11 cellular contexts compared by ENCODE assay signal in genomic region chr1:201708085-201708512, GRCh38.
DNase-seq lines count a peak whose midpoint lies in the region; ATAC-seq and TF ChIP-seq lines count a peak whose summit lies in the region.
"Had no signal": no experiment of that assay in that cellular context is flagged by ENCODE, and none has a peak within 500 bp of the region (broad histone marks: within the 10 kb centered on the region; RNA-seq: fewer than 3 reads in every experiment).

No MANE protein-coding gene starts in this region.

- H4K20me1 ChIP-seq in fibroblast of lung (ENCODE audit: control insufficient read depth, extremely low read depth, insufficient read depth, low read length): no peaks in the 10 kb centered on the region

- no peaks in the 10 kb centered on the region for H3K27me3 ChIP-seq in fibroblast of lung (ENCODE audit: control insufficient read depth, insufficient read depth, low read length)
- H3K27me3 ChIP-seq: cardiac muscle cell, neutrophil had no signal

- peaks cover 0 to 5% (median 3%) of the 10 kb centered on the region in 3 donors for H3K27me3 Mint-ChIP-seq in immature natural killer cell (ENCODE audit: low read depth in 3 of 3)
- H3K27me3 Mint-ChIP-seq in activated CD8-positive, alpha-beta T cell treated with anti-CD3 and anti-CD28 coated beads, Interleukin-2, amount 10 ng/mL, durations not matched to agents 7 days and 5 days (ENCODE audit: low read depth): no peaks in the 10 kb centered on the region
- H3K27me3 Mint-ChIP-seq: CD4-positive, CD25-positive, alpha-beta regulatory T cell had no signal

- H3K4me2 ChIP-seq in fibroblast of lung (ENCODE audit: extremely low read depth, insufficient read depth, low read length): no peak overlapping the region

- H3K4me3 Mint-ChIP-seq in immature natural killer cell: no peak overlapping the region
- H3K4me3 Mint-ChIP-seq in activated CD8-positive, alpha-beta T cell treated with anti-CD3 and anti-CD28 coated beads, Interleukin-2, amount 10 ng/mL, durations not matched to agents 7 days and 5 days: no peak overlapping the region
- H3K4me3 Mint-ChIP-seq: CD4-positive, CD25-positive, alpha-beta regulatory T cell had no signal

- peak overlapping the region; percentile 17 for H3K9ac ChIP-seq in fibroblast of lung (ENCODE audit: insufficient read depth, low read length)

- ATAC-seq in GM19023 (IDR thresholded peaks at IDR 0.05; ENCODE audit: unreplicated experiment): no peak
- no peak for ATAC-seq in activated CD8-positive, alpha-beta T cell treated with anti-CD3 and anti-CD28 coated beads, Interleukin-2, amount 10 ng/mL, durations not matched to agents 7 days and 5 days

- H3K36me3 Mint-ChIP-seq in immature natural killer cell: no peaks in the 10 kb centered on the region
- H3K36me3 Mint-ChIP-seq in activated CD8-positive, alpha-beta T cell treated with anti-CD3 and anti-CD28 coated beads, Interleukin-2, amount 10 ng/mL, durations not matched to agents 7 days and 5 days (ENCODE audit: low read depth): no peaks in the 10 kb centered on the region
- H3K36me3 Mint-ChIP-seq: CD4-positive, CD25-positive, alpha-beta regulatory T cell had no signal

- peak overlapping the region; percentile 51 for H3K27ac ChIP-seq in fibroblast of lung (ENCODE audit: insufficient read depth, low read length)
- H3K27ac ChIP-seq: cardiac muscle cell, neutrophil had no signal

- POLR2A ChIA-PET in activated CD8-positive, alpha-beta T cell treated with anti-CD3 and anti-CD28 coated beads, Interleukin-2, amount 10 ng/mL, durations not matched to agents 7 days and 5 days (lab: Charles Lee): interaction anchor here (0.6 kb wide), 1 partner anchor 21 kb away, joined by 3 read pairs; no protein-coding TSS in a partner anchor

- H3K79me2 ChIP-seq in fibroblast of lung (ENCODE audit: control insufficient read depth, insufficient read depth, low read length): peaks cover 92% of the 10 kb centered on the region

- H3K4me3 ChIP-seq in fibroblast of lung (replicated peaks in 1 of 4; ENCODE audit: control extremely low read depth in 1 of 4, insufficient read depth in 1 of 4, low read depth in 3 of 4, low read length in 4 of 4): no peak overlapping the region
- H3K4me3 ChIP-seq: cardiac muscle cell had no signal

- peaks cover 10% of the 10 kb centered on the region for H3K36me3 ChIP-seq in fibroblast of lung (ENCODE audit: control insufficient read depth, insufficient read depth, low read length)
- H3K36me3 ChIP-seq: cardiac muscle cell, neutrophil had no signal

- CTCF ChIA-PET in activated CD8-positive, alpha-beta T cell treated with anti-CD3 and anti-CD28 coated beads, Interleukin-2, amount 10 ng/mL, durations not matched to agents 7 days and 5 days (lab: Charles Lee): interaction anchor here (1.3 to 8.8 kb wide), 5 partner anchors 42 to 157 kb away, joined by 3 to 150 read pairs (median 5); no protein-coding TSS in a partner anchor

- no peak overlapping the region for H3K27ac Mint-ChIP-seq in immature natural killer cell
- H3K27ac Mint-ChIP-seq in activated CD8-positive, alpha-beta T cell treated with anti-CD3 and anti-CD28 coated beads, Interleukin-2, amount 10 ng/mL, durations not matched to agents 7 days and 5 days: no peak overlapping the region
- H3K27ac Mint-ChIP-seq: CD4-positive, CD25-positive, alpha-beta regulatory T cell had no signal

- H3K4me1 ChIP-seq in fibroblast of lung (ENCODE audit: control insufficient read depth, extremely low read depth, insufficient read depth, low read length): peaks cover 65% of the 10 kb centered on the region

- H3K4me1 Mint-ChIP-seq in immature natural killer cell: no peaks in the 10 kb centered on the region
- no peaks in the 10 kb centered on the region for H3K4me1 Mint-ChIP-seq in activated CD8-positive, alpha-beta T cell treated with anti-CD3 and anti-CD28 coated beads, Interleukin-2, amount 10 ng/mL, durations not matched to agents 7 days and 5 days (ENCODE audit: low read depth)

- no peak for TF ChIP-seq CTCF in fibroblast of lung (conservative IDR thresholded peaks at IDR 0.05 in 1 of 2, IDR thresholded peaks at IDR 0.05 in 1 of 2; ENCODE audit: low read depth in 1 of 2, low read length in 2 of 2)

- H3K9me3 ChIP-seq in fibroblast of lung (ENCODE audit: control insufficient read depth, insufficient read depth, low read depth, low read length): no peaks in the 10 kb centered on the region
- H3K9me3 ChIP-seq: neutrophil had no signal

- no peaks in the 10 kb centered on the region for H3K9me3 Mint-ChIP-seq in immature natural killer cell
- H3K9me3 Mint-ChIP-seq in activated CD8-positive, alpha-beta T cell treated with anti-CD3 and anti-CD28 coated beads, Interleukin-2, amount 10 ng/mL, durations not matched to agents 7 days and 5 days (ENCODE audit: insufficient read depth): no peaks in the 10 kb centered on the region
- H3K9me3 Mint-ChIP-seq: CD4-positive, CD25-positive, alpha-beta regulatory T cell had no signal

- H2AFZ ChIP-seq in fibroblast of lung (ENCODE audit: low read length): no peak overlapping the region

- peak; percentile 77 for DNase-seq in SIG-M5 treated with dmso at 0.1 percent for 504 hours (lab: John Stamatoyannopoulos, UW; ENCODE audit: unreplicated experiment)
- DNase-seq in SIG-M5 (lab: John Stamatoyannopoulos, UW): no peak
- DNase-seq in NOMO-1 (lab: John Stamatoyannopoulos, UW; ENCODE audit: unreplicated experiment in 2 of 2): peak; percentile 59 to 71
- DNase-seq in fibroblast of lung (ENCODE audit: low read depth in 2 of 2): peak; percentile 73 to 86
- DNase-seq in superior temporal gyrus (ENCODE audit: extremely low spot score): peak; percentile 84
- no peak for DNase-seq in immature natural killer cell
- DNase-seq in activated CD8-positive, alpha-beta T cell treated with anti-CD3 and anti-CD28 coated beads, Interleukin-2, amount 10 ng/mL, durations not matched to agents 7 days and 5 days: no peak
- DNase-seq: CD4-positive, CD25-positive, alpha-beta regulatory T cell had no signal

Comparison
In these comparisons a context has a peak if more than half of its experiments do, and no peak if none do; other contexts are left out.
1. DNase-seq: peak in SIG-M5 treated with dmso at 0.1 percent for 504 hours (single experiment), NOMO-1 (2 of 2), fibroblast of lung (2 of 2) and superior temporal gyrus (single experiment); none in SIG-M5 (single experiment), immature natural killer cell (0 of 3) and activated CD8-positive, alpha-beta T cell treated with anti-CD3 and anti-CD28 coated beads, Interleukin-2, amount 10 ng/mL, durations not matched to agents 7 days and 5 days (single experiment).